ENCODE assay signal across 21 cellular contexts in the genomic region with DNA sequence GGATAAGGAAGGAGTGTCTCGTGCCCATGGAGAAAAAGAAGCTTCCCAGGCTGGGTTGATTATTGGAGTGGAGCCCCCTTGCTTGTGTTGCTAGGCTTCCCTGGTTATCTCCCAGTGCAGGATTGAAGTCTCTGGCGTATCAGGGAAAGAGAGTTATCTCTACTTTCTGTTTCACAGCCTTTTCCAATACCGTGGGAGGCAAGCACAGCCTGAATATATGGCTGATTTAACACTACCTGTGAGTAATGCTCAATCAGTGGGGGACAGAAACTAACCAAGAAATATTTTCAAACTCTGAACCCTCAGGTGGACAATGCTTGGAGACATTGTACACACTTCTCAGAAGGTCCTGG.
"Had no signal": no experiment of that assay in that cellular context is flagged by ENCODE, and none has a peak within 500 bp of the region (broad histone marks: within the 10 kb centered on the region; RNA-seq: fewer than 3 reads in every experiment).

No MANE protein-coding gene starts in this region.

- H3K27me3 ChIP-seq: gastrocnemius medialis, sigmoid colon, upper lobe of left lung had no signal

- DNase-seq: cortex of kidney; dorsolateral prefrontal cortex; effector CD8-positive, alpha-beta T cell; gastrocnemius medialis; heart right ventricle; left lung; lower lobe of right lung; midbrain; naive B cell; nephron progenitor cell; psoas muscle; retina; sigmoid colon; stimulated activated CD4-positive, alpha-beta T cell treated with anti-CD3 and anti-CD28 coated beads, Interleukin-12 subunit alpha, Interleukin-12 subunit beta, amount 100 ng/mL, for 4 hours; stimulated activated naive CD4-positive, alpha-beta T cell; upper lobe of left lung; uterus had no signal

- H3K36me3 Mint-ChIP-seq: memory B cell, naive B cell had no signal

- H3K9me3 ChIP-seq: gastrocnemius medialis, left lung, lower lobe of right lung, psoas muscle, sigmoid colon, uterus had no signal

- H3K36me3 ChIP-seq: gastrocnemius medialis, heart right ventricle, left lung, lower lobe of right lung, sigmoid colon, upper lobe of left lung, uterus had no signal

- H3K4me1 Mint-ChIP-seq: central memory CD8-positive, alpha-beta T cell; memory B cell; naive B cell; nephron progenitor cell had no signal

- H3K27me3 Mint-ChIP-seq: central memory CD8-positive, alpha-beta T cell; memory B cell; naive B cell had no signal

- ATAC-seq: esophagus mucosa, gastrocnemius medialis, heart right ventricle, left lung, lower lobe of right lung, psoas muscle had no signal

- H3K27ac ChIP-seq: dorsolateral prefrontal cortex, gastrocnemius medialis, heart right ventricle, left lung, lower lobe of right lung, psoas muscle, sigmoid colon, skin epidermis, upper lobe of left lung, uterus had no signal

- H3K4me3 ChIP-seq: dorsolateral prefrontal cortex, gastrocnemius medialis, heart right ventricle, left lung, lower lobe of right lung, psoas muscle, sigmoid colon, skin epidermis, upper lobe of left lung, uterus had no signal

- H3K4me3 Mint-ChIP-seq: central memory CD8-positive, alpha-beta T cell; memory B cell; naive B cell; nephron progenitor cell had no signal

- H3K27ac Mint-ChIP-seq: memory B cell, naive B cell, nephron progenitor cell had no signal

- H3K4me1 ChIP-seq: gastrocnemius medialis, heart right ventricle, left lung, lower lobe of right lung, psoas muscle, sigmoid colon, upper lobe of left lung, uterus had no signal
